18 cellular contexts compared by ENCODE assay signal in genomic region chr6:2669067-2669710, GRCh38.
"Had no signal": no experiment of that assay in that cellular context is flagged by ENCODE, and none has a peak within 500 bp of the region (broad histone marks: within the 10 kb centered on the region; RNA-seq: fewer than 3 reads in every experiment).

No MANE protein-coding gene starts in this region.

- H3K27ac ChIP-seq: epithelial cell of prostate, esophagus squamous epithelium, hepatocyte, left ventricle myocardium inferior, lower lobe of right lung, sigmoid colon, stomach, uterus had no signal

- H3K4me3 ChIP-seq: esophagus squamous epithelium, hepatocyte, left ventricle myocardium inferior, lower lobe of right lung, sigmoid colon, stomach, uterus had no signal

- H3K4me2 ChIP-seq: hepatocyte had no signal

- H3K4me1 ChIP-seq: esophagus squamous epithelium, lower lobe of right lung, sigmoid colon, stomach, uterus had no signal

- H2AFZ ChIP-seq: hepatocyte had no signal

- DNase-seq: effector memory CD8-positive, alpha-beta T cell; esophagus squamous epithelium; foreskin melanocyte; kidney; left cardiac atrium; left ventricle myocardium inferior; lower lobe of right lung; midbrain; naive B cell; sigmoid colon; small intestine; stimulated activated CD4-positive, alpha-beta T cell treated with anti-CD3 and anti-CD28 coated beads, Interleukin-12 subunit alpha, Interleukin-12 subunit beta, amount 100 ng/mL, for 4 hours; stimulated activated naive CD4-positive, alpha-beta T cell; stomach; substantia nigra; uterus had no signal

- H3K27me3 ChIP-seq: esophagus squamous epithelium, hepatocyte, sigmoid colon, stomach, uterus had no signal

- ATAC-seq: effector memory CD8-positive, alpha-beta T cell; lower lobe of right lung had no signal

- H3K36me3 ChIP-seq: esophagus squamous epithelium, lower lobe of right lung, sigmoid colon, stomach, uterus had no signal

- H3K9me3 ChIP-seq: esophagus squamous epithelium, left ventricle myocardium inferior, lower lobe of right lung, sigmoid colon, stomach, uterus had no signal
